15 cellular contexts compared by ENCODE assay signal in the genomic region with DNA sequence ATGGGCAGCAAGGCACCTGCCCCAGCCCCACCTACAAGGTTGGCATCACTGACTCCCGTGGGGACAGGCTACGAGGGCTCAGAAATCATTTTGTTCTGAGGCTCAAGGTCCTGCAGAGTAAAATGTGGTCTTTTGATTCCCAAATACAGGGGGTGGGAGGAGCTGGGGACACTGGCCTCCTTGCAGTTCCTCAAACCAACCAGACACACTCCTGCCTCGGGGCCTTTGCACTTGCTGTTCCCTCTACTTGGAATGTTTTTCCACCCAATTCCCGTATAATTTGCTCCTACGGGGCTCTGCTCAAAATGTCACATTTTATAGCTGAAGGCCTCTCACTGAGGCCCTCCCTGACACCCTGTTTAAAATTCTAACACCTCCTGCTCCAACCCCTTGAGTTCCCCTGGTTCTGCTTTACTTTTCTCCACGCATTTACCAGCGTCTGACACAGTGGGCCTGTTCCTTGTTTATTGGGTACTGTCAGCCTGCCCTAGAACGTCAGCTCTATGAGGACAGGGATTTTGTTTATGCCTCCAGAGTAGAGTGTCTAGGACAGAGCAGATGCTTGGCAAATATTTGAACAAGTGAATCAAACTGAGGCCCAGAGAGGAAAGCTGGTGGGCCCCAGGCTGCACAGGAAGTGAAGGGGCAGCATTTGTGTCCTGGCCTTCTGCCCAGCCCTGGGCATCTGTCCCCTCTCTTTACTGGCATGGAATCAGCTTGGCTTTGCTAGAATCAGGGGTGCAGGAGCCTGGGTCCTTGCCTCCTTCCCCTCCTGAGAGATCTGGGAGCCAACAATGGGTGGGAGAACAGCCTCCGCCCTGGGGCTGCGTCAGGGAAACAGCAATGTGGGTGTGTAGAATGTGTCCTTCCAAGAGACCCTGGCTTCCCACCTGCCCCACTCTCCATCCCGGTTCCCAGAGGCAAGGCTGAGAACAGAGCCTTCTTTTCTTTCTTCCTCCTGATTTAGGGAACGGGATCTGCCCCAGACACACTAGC. TPM values are rescaled to one million over a fixed set of nuclear protein-coding genes. Genes with fewer than 3 reads are reported as not detected.
DNase-seq lines count a peak whose midpoint lies in the region; ATAC-seq and TF ChIP-seq lines count a peak whose summit lies in the region.
"Had no signal": no experiment of that assay in that cellular context is flagged by ENCODE, and none has a peak within 500 bp of the region (broad histone marks: within the 10 kb centered on the region; RNA-seq: fewer than 3 reads in every experiment).

No MANE protein-coding gene starts in this region.

- no peaks in the 10 kb centered on the region; the same call in 1 of the 2 replicates for H3K4me1 ChIP-seq in HEK293 (ENCODE audit: control insufficient read depth, insufficient read depth, low read length)
- peaks cover 22 to 31% of the 10 kb centered on the region in 2 donors for H3K4me1 ChIP-seq in neuronal stem cell (ENCODE audit: control insufficient read depth in 2 of 2, insufficient read depth in 1 of 2, low read depth in 1 of 2, low read length in 2 of 2)
- no peaks in the 10 kb centered on the region for H3K4me1 ChIP-seq in upper lobe of right lung

- no peaks in the 10 kb centered on the region for H3K36me3 ChIP-seq in HEK293 (ENCODE audit: control insufficient read depth in 2 of 2, insufficient read depth in 1 of 2, low read length in 2 of 2)
- no peaks in the 10 kb centered on the region for H3K36me3 ChIP-seq in neuronal stem cell (replicated peaks in 1 of 2; ENCODE audit: control insufficient read depth in 2 of 2, insufficient read depth in 2 of 2, low read length in 2 of 2)
- no peaks in the 10 kb centered on the region for H3K36me3 ChIP-seq in upper lobe of right lung

- no peak for DNase-seq in activated naive CD4-positive, alpha-beta T cell (lab: John Stamatoyannopoulos, UW)
- DNase-seq in central memory CD8-positive, alpha-beta T cell (ENCODE audit: low spot score in 2 of 2), result no peak
- no peak for DNase-seq in neuronal stem cell (ENCODE audit: low spot score)
- no peak for DNase-seq in DMS53 (lab: John Stamatoyannopoulos, UW)
- DNase-seq in upper lobe of right lung, result no peak
- DNase-seq: DMS 273 treated with DMSO at 0.1 percent for 48 hours, EL, KG1, MM.1S, NCI-H1105 treated with DMSO at 0.1 percent for 48 hours, NCI-H187, NCI-H446, NCI-H774 had no signal

- H4K8ac ChIP-seq in neuronal stem cell (ENCODE audit: low read depth, low read length), result no peak overlapping the region

- no peak overlapping the region for H2BK120ac ChIP-seq in neuronal stem cell (ENCODE audit: low read depth, low read length)

- H3K23ac ChIP-seq in neuronal stem cell (ENCODE audit: low read depth, low read length, poor library complexity), result no peak overlapping the region

- peak overlapping the region; percentile 68 for H3K27ac Mint-ChIP-seq in activated naive CD4-positive, alpha-beta T cell treated with anti-CD3 and anti-CD28 coated beads, Interleukin-2, amount 50 U/mL, for 24 hours
- no peak overlapping the region for H3K27ac Mint-ChIP-seq in central memory CD8-positive, alpha-beta T cell (ENCODE audit: low read depth)

- no peak overlapping the region for H3K14ac ChIP-seq in neuronal stem cell (ENCODE audit: low read length)

- no peak overlapping the region for H3K18ac ChIP-seq in neuronal stem cell (ENCODE audit: low read length)

- CTCF ChIA-PET in HEK293 (lab: Yijun Ruan, JAX), result interaction anchor here (0.6 kb wide), 3 partner anchors 20 to 152 kb away, joined by 3 to 4 read pairs (median 3); no protein-coding TSS in a partner anchor

- WGBS in neuronal stem cell (ENCODE audit: extremely low coverage in 2 of 2, insufficient read length in 2 of 2, insufficient replicate concordance in 1 of 2), 2 donors, result no CpG with 5 or more reads among the region's 12 CpGs

- H3K4me3 Mint-ChIP-seq in activated naive CD4-positive, alpha-beta T cell treated with anti-CD3 and anti-CD28 coated beads, Interleukin-2, amount 50 U/mL, for 24 hours, result no peak overlapping the region
- H3K4me3 Mint-ChIP-seq in central memory CD8-positive, alpha-beta T cell, result peak overlapping the region; percentile 19

- ATAC-seq in central memory CD8-positive, alpha-beta T cell (replicated peaks; ENCODE audit: extremely low read depth, poor library complexity, severe bottlenecking), result no peak
- no peak for ATAC-seq in upper lobe of right lung

- H3K9me3 Mint-ChIP-seq in activated naive CD4-positive, alpha-beta T cell treated with anti-CD3 and anti-CD28 coated beads, Interleukin-2, amount 50 U/mL, for 24 hours, result no peaks in the 10 kb centered on the region
- no peaks in the 10 kb centered on the region for H3K9me3 Mint-ChIP-seq in central memory CD8-positive, alpha-beta T cell

- H3K4me1 Mint-ChIP-seq in activated naive CD4-positive, alpha-beta T cell treated with anti-CD3 and anti-CD28 coated beads, Interleukin-2, amount 50 U/mL, for 24 hours, result peaks cover 57% of the 10 kb centered on the region
- H3K4me1 Mint-ChIP-seq in central memory CD8-positive, alpha-beta T cell, result peaks cover 50% of the 10 kb centered on the region

- no peak overlapping the region for H3K4me2 ChIP-seq in neuronal stem cell (ENCODE audit: insufficient read depth, low read length, poor library complexity, severe bottlenecking)

- POLR2A ChIA-PET in HEK293 (lab: Yijun Ruan, JAX), result interaction anchor here (1.2 kb wide), 1 partner anchor 8 kb away, joined by 4 read pairs; no protein-coding TSS in a partner anchor

- no peak overlapping the region for H3K4ac ChIP-seq in neuronal stem cell (ENCODE audit: low read length)

- no peak for TF ChIP-seq CTCF in HEK293 (tag by site-specific recombination; IDR thresholded peaks at IDR 0.05)
- TF ChIP-seq CTCF in upper lobe of right lung (IDR thresholded peaks at IDR 0.05), result no peak

- H3K79me1 ChIP-seq in neuronal stem cell (ENCODE audit: low read depth, low read length), result peaks cover 2% of the 10 kb centered on the region

- intact Hi-C loops in upper lobe of right lung (cut with DNase I), result no loop called here

- H3K27ac ChIP-seq in HEK293 (ENCODE audit: extremely low read depth, low read depth, low read length) (no peak overlapping the region), neuronal stem cell (replicated peaks; ENCODE audit: low read length) (no peak overlapping the region), upper lobe of right lung (no peak overlapping the region)

- no peak overlapping the region for H3K9ac ChIP-seq in neuronal stem cell (ENCODE audit: low read depth, low read length, poor library complexity)

- peaks cover 3% of the 10 kb centered on the region for H3K36me3 Mint-ChIP-seq in activated naive CD4-positive, alpha-beta T cell treated with anti-CD3 and anti-CD28 coated beads, Interleukin-2, amount 50 U/mL, for 24 hours
- H3K36me3 Mint-ChIP-seq in central memory CD8-positive, alpha-beta T cell (ENCODE audit: insufficient read depth), result peaks cover 2% of the 10 kb centered on the region

- peak overlapping the region; percentile 51 for H2AK5ac ChIP-seq in neuronal stem cell (ENCODE audit: low read depth, low read length)

- no peak overlapping the region for H4K91ac ChIP-seq in neuronal stem cell (ENCODE audit: low read depth, low read length, poor library complexity)

- H2BK5ac ChIP-seq in neuronal stem cell (ENCODE audit: low read length), result no peak overlapping the region

- no peak overlapping the region for H2AFZ ChIP-seq in neuronal stem cell (ENCODE audit: low read length)

- no peaks in the 10 kb centered on the region for H3K27me3 ChIP-seq in neuronal stem cell (ENCODE audit: control insufficient read depth in 3 of 3, insufficient read depth in 3 of 3, low read depth in 1 of 3, low read length in 3 of 3)
- no peaks in the 10 kb centered on the region for H3K27me3 ChIP-seq in upper lobe of right lung

- no peak overlapping the region for H3K4me3 ChIP-seq in HEK293 (ENCODE audit: low read depth, low read length)
- no peak overlapping the region for H3K4me3 ChIP-seq in neuronal stem cell (ENCODE audit: low read length in 2 of 2)
- no peak overlapping the region for H3K4me3 ChIP-seq in upper lobe of right lung

- H2BK15ac ChIP-seq in neuronal stem cell (ENCODE audit: low read length), result no peak overlapping the region

- no peaks in the 10 kb centered on the region for H3K27me3 Mint-ChIP-seq in activated naive CD4-positive, alpha-beta T cell treated with anti-CD3 and anti-CD28 coated beads, Interleukin-2, amount 50 U/mL, for 24 hours
- H3K27me3 Mint-ChIP-seq in central memory CD8-positive, alpha-beta T cell, result no peaks in the 10 kb centered on the region

- H2BK12ac ChIP-seq in neuronal stem cell (ENCODE audit: low read length), result peak overlapping the region; percentile 23

- no peaks in the 10 kb centered on the region for H3K9me3 ChIP-seq in HEK293 (ENCODE audit: control insufficient read depth, insufficient read depth, low read depth, low read length)
- H3K9me3 ChIP-seq in neuronal stem cell (replicated peaks in 1 of 2; ENCODE audit: control insufficient read depth in 2 of 2, insufficient read depth in 1 of 2, low read depth in 1 of 2, low read length in 2 of 2), result no peaks in the 10 kb centered on the region
- H3K9me3 ChIP-seq in upper lobe of right lung, result no peaks in the 10 kb centered on the region

TF ChIP-seq in HEK293, 187 proteins besides CTCF, POLR2A, EP300 and RAD21:
- TF ChIP-seq ZNF843 (tag by site-specific recombination; IDR thresholded peaks at IDR 0.05) (no peak), ZNF623 (tag by site-specific recombination; IDR thresholded peaks at IDR 0.05) (peak; percentile 89)
TF ChIP-seq in HEK293: peak in this region for 1.

RNA-seq across cellular contexts. Expression of a gene that starts 18.5 kb away (rescaled TPM):
- 27.2 TPM for polyA plus RNA-seq in neuronal stem cell (2013, experiment 1 of 2)
- polyA plus RNA-seq in neuronal stem cell (2013, experiment 2 of 2), result 27.3 TPM
- 19.7 TPM for total RNA-seq in upper lobe of right lung
